ENCODE assay signal across 8 cellular contexts in genomic region chr5:139011156-139011555, GRCh38.
DNase-seq lines count a peak whose midpoint lies in the region; ATAC-seq, FAIRE-seq and TF ChIP-seq lines count a peak whose summit lies in the region.
"Not testable (repeated sequence)": the region's sequence is repeated elsewhere in the genome, so short reads cannot be mapped to it uniquely, and the experiment has no call there.

No MANE protein-coding gene starts in this region.

- TF ChIP-seq CTCF in RWPE2 (IDR thresholded peaks at IDR 0.05; ENCODE audit: poor library complexity, severe bottlenecking): peak; percentile 8
- TF ChIP-seq CTCF in H1 (IDR thresholded peaks at IDR 0.05; ENCODE audit: control extremely low read depth in 1 of 3, insufficient read depth in 1 of 3, low read depth in 1 of 3, low read length in 3 of 3); hepatocyte (IDR thresholded peaks at IDR 0.05; ENCODE audit: poor library complexity); upper lobe of left lung (IDR thresholded peaks at IDR 0.05): not testable (repeated sequence)

- DNase-seq in RWPE2 (ENCODE audit: low spot score); activated naive CD4-positive, alpha-beta T cell treated with anti-CD3 and anti-CD28 coated beads, Interleukin-2, amount 10 ng/mL, durations not matched to agents 7 days and 5 days; hepatocyte (ENCODE audit: low spot score); mesenchymal stem cell; neuronal stem cell (ENCODE audit: low spot score): not testable (repeated sequence)
- peak in 1 of 2 experiments; percentile 59 for DNase-seq in H1 (ENCODE audit: low read depth in 1 of 2, low spot score in 2 of 2)
- peak in 1 of 2 donors; percentile 68 for DNase-seq in upper lobe of left lung

- not testable (repeated sequence) for H3K9me3 Mint-ChIP-seq in activated naive CD4-positive, alpha-beta T cell treated with anti-CD3 and anti-CD28 coated beads, Interleukin-2, amount 10 ng/mL, durations not matched to agents 7 days and 5 days

- WGBS in H1 (ENCODE audit: extremely low coverage in 1 of 2, insufficient coverage in 1 of 2, insufficient read length in 1 of 2, insufficient replicate concordance in 2 of 2, low coverage in 1 of 2, low lambda C conversion rate in 2 of 2, missing lambda C conversion rate in 1 of 2), 2 experiments: 21% methylated on average over 15 of the region's 25 CpGs; no CpG with 5 or more reads in 1 of the 2 experiments
- 29% methylated on average over 16 of the region's 25 CpGs for WGBS in hepatocyte (ENCODE audit: low lambda C conversion rate, missing lambda C conversion rate)
- 58% methylated on average over 12 of the region's 25 CpGs for WGBS in mesenchymal stem cell
- WGBS in neuronal stem cell (ENCODE audit: extremely low coverage in 2 of 2, insufficient read length in 2 of 2, insufficient replicate concordance in 1 of 2), 2 donors: no CpG with 5 or more reads among the region's 25 CpGs
- 63 to 70% methylated on average over 14 to 15 of the region's 25 CpGs for WGBS in upper lobe of left lung, 2 donors

- H3K4me1 ChIP-seq in ES-I3 (ENCODE audit: insufficient read depth, low read length); H1 (replicated peaks in 1 of 4; ENCODE audit: control insufficient read depth in 3 of 4, insufficient read depth in 4 of 4, low read length in 3 of 4); hepatocyte (ENCODE audit: insufficient read depth); mesenchymal stem cell (ENCODE audit: control insufficient read depth, insufficient read depth, low read depth, low read length); neuronal stem cell (ENCODE audit: control insufficient read depth in 2 of 2, insufficient read depth in 1 of 2, low read depth in 1 of 2, low read length in 2 of 2); upper lobe of left lung: not testable (repeated sequence)
- peaks cover 20% of the 10 kb centered on the region for H3K4me1 ChIP-seq in RWPE2 (ENCODE audit: insufficient read depth, poor library complexity, severe bottlenecking)

- not testable (repeated sequence) for H4K91ac ChIP-seq in H1 (replicated peaks; ENCODE audit: insufficient read length, low read length); neuronal stem cell (ENCODE audit: low read depth, low read length, poor library complexity)
- H4K91ac ChIP-seq in mesenchymal stem cell (ENCODE audit: low read length): peak overlapping the region; percentile 68

- not testable (repeated sequence) for H4K20me1 ChIP-seq in H1 (replicated peaks in 1 of 2; ENCODE audit: control insufficient read depth in 1 of 2, insufficient read depth in 2 of 2, low read length in 2 of 2); hepatocyte (ENCODE audit: insufficient read depth, poor library complexity, severe bottlenecking)

- peak overlapping the region; percentile 52; the same call in 1 of the 2 replicates for H2BK12ac ChIP-seq in H1 (ENCODE audit: low read depth, low read length)
- not testable (repeated sequence) for H2BK12ac ChIP-seq in mesenchymal stem cell (ENCODE audit: low read length in 2 of 2); neuronal stem cell (ENCODE audit: low read length)

- H2BK120ac ChIP-seq in H1 (replicated peaks; ENCODE audit: low read depth, low read length); mesenchymal stem cell (ENCODE audit: low read depth, low read length); neuronal stem cell (ENCODE audit: low read depth, low read length): not testable (repeated sequence)

- not testable (repeated sequence) for H3K79me1 ChIP-seq in H1 (ENCODE audit: low read depth, low read length); mesenchymal stem cell (replicated peaks; ENCODE audit: low read length, poor library complexity, severe bottlenecking); neuronal stem cell (ENCODE audit: low read depth, low read length)

- H3K18ac ChIP-seq in H1 (ENCODE audit: extremely low read depth, low read length) (peak overlapping the region; percentile 87; the same call in 1 of the 2 replicates), mesenchymal stem cell (ENCODE audit: low read depth in 1 of 2, low read length in 2 of 2) (peak overlapping the region in 1 of 2 experiments; percentile 40)
- H3K18ac ChIP-seq in neuronal stem cell (ENCODE audit: low read length): not testable (repeated sequence)

- ATAC-seq in RWPE2 (ENCODE audit: low read depth); upper lobe of left lung (ENCODE audit: low FRiP score in 2 of 2): not testable (repeated sequence)

- H3K23me2 ChIP-seq in H1 (ENCODE audit: low read depth, low read length): not testable (repeated sequence)

- H2BK5ac ChIP-seq in H1 (ENCODE audit: low read depth, low read length): 0 out of 2 replicates have a peak overlapping the region, but pooled peaks have one; percentile 3
- not testable (repeated sequence) for H2BK5ac ChIP-seq in mesenchymal stem cell (ENCODE audit: low read depth, low read length, poor library complexity, severe bottlenecking); neuronal stem cell (ENCODE audit: low read length)

- not testable (repeated sequence) for H3K79me2 ChIP-seq in H1 (ENCODE audit: control insufficient read depth in 1 of 2, insufficient read depth in 2 of 2, low read length in 2 of 2); hepatocyte

- not testable (repeated sequence) for H2BK15ac ChIP-seq in H1 (ENCODE audit: low read length); mesenchymal stem cell (ENCODE audit: low read depth, poor library complexity, severe bottlenecking); neuronal stem cell (ENCODE audit: low read length)

- peak overlapping the region; percentile 72 for H3K27ac ChIP-seq in RWPE2 (ENCODE audit: poor library complexity, severe bottlenecking)
- H3K27ac ChIP-seq in H1 (ENCODE audit: low read depth, low read length): peak overlapping the region; percentile 58; the same call in 1 of the 2 replicates
- H3K27ac ChIP-seq in hepatocyte: peak overlapping the region; percentile 81
- H3K27ac ChIP-seq in mesenchymal stem cell (ENCODE audit: low read length, poor library complexity, severe bottlenecking): peak overlapping the region; percentile 14
- H3K27ac ChIP-seq in neuronal stem cell (replicated peaks; ENCODE audit: low read length): not testable (repeated sequence)
- peak overlapping the region in 1 of 4 donors; percentile 64 for H3K27ac ChIP-seq in upper lobe of left lung

- H3K4me2 ChIP-seq in H1 (ENCODE audit: insufficient read depth in 1 of 2, low read depth in 2 of 2, low read length in 2 of 2) (peak overlapping the region; percentile 48 to 54), hepatocyte (peak overlapping the region; percentile 72), neuronal stem cell (ENCODE audit: insufficient read depth, low read length, poor library complexity, severe bottlenecking) (peak overlapping the region; percentile 2)
- not testable (repeated sequence) for H3K4me2 ChIP-seq in mesenchymal stem cell (ENCODE audit: low read length, poor library complexity, severe bottlenecking)

- not testable (repeated sequence) for H4K8ac ChIP-seq in H1 (ENCODE audit: extremely low read depth, insufficient read depth, low read length); mesenchymal stem cell (ENCODE audit: low read length); neuronal stem cell (ENCODE audit: low read depth, low read length)

- H3K23ac ChIP-seq in H1 (ENCODE audit: insufficient read length); mesenchymal stem cell (ENCODE audit: low read length in 2 of 2); neuronal stem cell (ENCODE audit: low read depth, low read length, poor library complexity): not testable (repeated sequence)

- H2BK20ac ChIP-seq in H1 (ENCODE audit: low read length): not testable (repeated sequence)

- peaks cover 11% of the 10 kb centered on the region for H3K36me3 Mint-ChIP-seq in activated naive CD4-positive, alpha-beta T cell treated with anti-CD3 and anti-CD28 coated beads, Interleukin-2, amount 10 ng/mL, durations not matched to agents 7 days and 5 days

- not testable (repeated sequence) for H3K27me3 ChIP-seq in RWPE2 (ENCODE audit: insufficient read depth, poor library complexity, severe bottlenecking); H1 (replicated peaks in 1 of 4; ENCODE audit: control insufficient read depth in 3 of 4, extremely low read depth in 1 of 4, insufficient read depth in 3 of 4, low read length in 3 of 4); hepatocyte; mesenchymal stem cell (ENCODE audit: control insufficient read depth in 1 of 2, insufficient read depth in 1 of 2, low read length in 2 of 2); neuronal stem cell (ENCODE audit: control insufficient read depth in 3 of 3, insufficient read depth in 3 of 3, low read depth in 1 of 3, low read length in 3 of 3); upper lobe of left lung

- TF ChIP-seq RAD21 in H1 (IDR thresholded peaks at IDR 0.05 in 1 of 2, conservative IDR thresholded peaks at IDR 0.05 in 1 of 2; ENCODE audit: low read depth in 2 of 2, low read length in 2 of 2): not testable (repeated sequence)

- H3K9me2 ChIP-seq in hepatocyte (replicated peaks; ENCODE audit: insufficient read depth): not testable (repeated sequence)

- not testable (repeated sequence) for TF ChIP-seq POLR2A in H1 (IDR thresholded peaks at IDR 0.05; ENCODE audit: control extremely low read depth in 1 of 2, low read depth in 2 of 2, low read length in 2 of 2); upper lobe of left lung (IDR thresholded peaks at IDR 0.05)

- not testable (repeated sequence) for H3K4me1 Mint-ChIP-seq in activated naive CD4-positive, alpha-beta T cell treated with anti-CD3 and anti-CD28 coated beads, Interleukin-2, amount 10 ng/mL, durations not matched to agents 7 days and 5 days

- not testable (repeated sequence) for H3K14ac ChIP-seq in H1 (ENCODE audit: insufficient read length); mesenchymal stem cell (ENCODE audit: low read length in 2 of 2); neuronal stem cell (ENCODE audit: low read length)

- POLR2A ChIA-PET in H1 (lab: Charles Lee; ENCODE audit: partially characterized antibody): interaction anchor here (0.8 to 2.2 kb wide), 6 partner anchors 9 to 443 kb away, joined by 3 to 13 read pairs (median 4); partner anchors contain the start of gene HSPA9

- not testable (repeated sequence) for H3K9me3 ChIP-seq in ES-I3 (ENCODE audit: control insufficient read depth, insufficient read depth, low read length); RWPE2 (ENCODE audit: severe bottlenecking); H1 (ENCODE audit: insufficient read depth in 2 of 2, low read depth in 1 of 2, low read length in 1 of 2); hepatocyte (ENCODE audit: low read depth); mesenchymal stem cell (ENCODE audit: control insufficient read depth, low read length); neuronal stem cell (replicated peaks in 1 of 2; ENCODE audit: control insufficient read depth in 2 of 2, insufficient read depth in 1 of 2, low read depth in 1 of 2, low read length in 2 of 2); upper lobe of left lung

- H3K36me3 ChIP-seq in ES-I3 (ENCODE audit: insufficient read depth, low read length); RWPE2 (ENCODE audit: low read depth); H1 (ENCODE audit: control insufficient read depth in 2 of 4, insufficient read depth in 4 of 4, low read length in 3 of 4); hepatocyte (replicated peaks; ENCODE audit: insufficient read depth, low read depth); mesenchymal stem cell (ENCODE audit: control insufficient read depth in 1 of 2, insufficient read depth in 2 of 2, low read depth in 1 of 2, low read length in 2 of 2); upper lobe of left lung: not testable (repeated sequence)
- H3K36me3 ChIP-seq in neuronal stem cell (replicated peaks in 1 of 2; ENCODE audit: control insufficient read depth in 2 of 2, insufficient read depth in 2 of 2, low read length in 2 of 2): peaks cover 0 to 12% of the 10 kb centered on the region in 2 donors

- peak overlapping the region; percentile 57 for H3K4me3 Mint-ChIP-seq in activated naive CD4-positive, alpha-beta T cell treated with anti-CD3 and anti-CD28 coated beads, Interleukin-2, amount 10 ng/mL, durations not matched to agents 7 days and 5 days

- H3K9ac ChIP-seq in ES-I3 (ENCODE audit: low read depth, low read length): peak overlapping the region; percentile 53
- peak overlapping the region; percentile 15 to 74 (median 36); a peak in 6 of 7 replicates for H3K9ac ChIP-seq in H1 (replicated peaks in 1 of 4; ENCODE audit: extremely low read depth in 1 of 4, low read depth in 3 of 4, low read length in 3 of 4)
- H3K9ac ChIP-seq in mesenchymal stem cell (ENCODE audit: low read length); neuronal stem cell (ENCODE audit: low read depth, low read length, poor library complexity): not testable (repeated sequence)

- CTCF ChIA-PET in activated naive CD4-positive, alpha-beta T cell treated with anti-CD3 and anti-CD28 coated beads, Interleukin-2, amount 10 ng/mL, durations not matched to agents 7 days and 5 days (lab: Charles Lee): not testable (repeated sequence)
- CTCF ChIA-PET in H1 (lab: Charles Lee; ENCODE audit: partially characterized antibody): interaction anchor here (0.5 kb wide), 1 partner anchor 209 kb away, joined by 4 read pairs; no protein-coding TSS in a partner anchor

- H2AFZ ChIP-seq in H1 (ENCODE audit: low read length) (0 out of 2 replicates have a peak overlapping the region, but pooled peaks have one; percentile 35), hepatocyte (peak overlapping the region; percentile 71)
- not testable (repeated sequence) for H2AFZ ChIP-seq in mesenchymal stem cell (ENCODE audit: low read depth, low read length); neuronal stem cell (ENCODE audit: low read length)

- not testable (repeated sequence) for H3K56ac ChIP-seq in H1 (replicated peaks; ENCODE audit: insufficient read length, low read depth, low read length)

- not testable (repeated sequence) for TF ChIP-seq EP300 in H1 (IDR thresholded peaks at IDR 0.05; ENCODE audit: borderline replicate concordance in 1 of 2, low read depth in 2 of 2, low read length in 2 of 2); upper lobe of left lung (IDR thresholded peaks at IDR 0.05)

- not testable (repeated sequence) for FAIRE-seq in H1 (lab: Jason Lieb, UNC)

- H3K4me3 ChIP-seq in RWPE2 (ENCODE audit: severe bottlenecking) (peak overlapping the region; percentile 40), H1 (ENCODE audit: extremely low read depth in 1 of 4, insufficient read depth in 2 of 4, low read depth in 3 of 4, low read length in 4 of 4) (peak overlapping the region; percentile 14 to 52 (median 30); a peak in 5 of 8 replicates), hepatocyte (peak overlapping the region; percentile 14), upper lobe of left lung (peak overlapping the region in 3 of 4 donors; percentile 29 to 47 (median 42))
- H3K4me3 ChIP-seq in mesenchymal stem cell (ENCODE audit: insufficient read depth in 1 of 2, low read depth in 1 of 2, low read length in 2 of 2); neuronal stem cell (ENCODE audit: low read length in 2 of 2): not testable (repeated sequence)

- not testable (repeated sequence) for H3K27me3 Mint-ChIP-seq in activated naive CD4-positive, alpha-beta T cell treated with anti-CD3 and anti-CD28 coated beads, Interleukin-2, amount 10 ng/mL, durations not matched to agents 7 days and 5 days

- H2AK5ac ChIP-seq in H1 (ENCODE audit: low read depth, low read length); mesenchymal stem cell (ENCODE audit: low read length, severe bottlenecking); neuronal stem cell (ENCODE audit: low read depth, low read length): not testable (repeated sequence)

- peak overlapping the region; percentile 69 for H3K27ac Mint-ChIP-seq in activated naive CD4-positive, alpha-beta T cell treated with anti-CD3 and anti-CD28 coated beads, Interleukin-2, amount 10 ng/mL, durations not matched to agents 7 days and 5 days

- H3K4ac ChIP-seq in H1 (replicated peaks; ENCODE audit: insufficient read length, low read depth, low read length); mesenchymal stem cell (ENCODE audit: low read depth in 1 of 2, low read length in 2 of 2); neuronal stem cell (ENCODE audit: low read length): not testable (repeated sequence)

- H4K5ac ChIP-seq in H1 (ENCODE audit: insufficient read length, low read depth, low read length): peak overlapping the region; percentile 69
